8 cellular contexts compared by ENCODE assay signal in the genomic region with DNA sequence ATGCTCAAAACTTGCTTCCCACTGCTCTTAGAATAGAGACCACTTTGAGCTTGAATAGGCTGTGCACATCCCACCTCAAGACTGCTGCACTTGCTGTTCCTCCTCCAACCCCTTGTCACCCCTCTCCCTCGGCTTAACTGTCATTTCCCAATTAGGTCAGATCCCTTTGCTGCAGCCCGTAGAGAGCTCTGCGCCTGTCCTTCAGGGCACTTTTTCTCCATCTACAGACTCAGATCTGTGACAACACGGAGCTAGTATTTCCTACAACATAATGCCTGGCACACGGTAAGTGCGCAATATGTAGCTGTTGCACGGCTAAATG. TPM values are rescaled to one million over a fixed set of nuclear protein-coding genes. Genes with fewer than 3 reads are reported as not detected.
DNase-seq lines count a peak whose midpoint lies in the region; ATAC-seq lines count a peak whose summit lies in the region.

No MANE protein-coding gene starts in this region.

- no peak overlapping the region for H3K27ac Mint-ChIP-seq in T-helper 17 cell

- peak; percentile 72 for DNase-seq in NCI-H1694 treated with DMSO at 0.1 percent for 48 hours (lab: John Stamatoyannopoulos, UW)
- DNase-seq in NCI-H1694 (lab: John Stamatoyannopoulos, UW): no peak
- DNase-seq in T-helper 17 cell: peak in 1 of 3 donors; percentile 11
- DNase-seq in left cardiac atrium: no peak
- no peak for DNase-seq in C1 segment of cervical spinal cord (lab: John Stamatoyannopoulos, UW)
- no peak for DNase-seq in NCI-H69 (lab: John Stamatoyannopoulos, UW)

- peaks cover 4% of the 10 kb centered on the region for H3K36me3 Mint-ChIP-seq in T-helper 17 cell (ENCODE audit: low read depth)

- peaks cover 4% of the 10 kb centered on the region for H3K27me3 Mint-ChIP-seq in T-helper 17 cell

- H3K27ac ChIP-seq in skin epidermis: peak overlapping the region in 3 of 21 experiments; percentile 7 to 28 (median 19)

- H3K4me3 ChIP-seq in skin epidermis: peak overlapping the region; percentile 35 to 78 (median 68)

- intact Hi-C loops in left cardiac atrium (cut with DNase I): loop anchor here in 1 of 2 donors (10.0 kb wide), 1 partner anchor 215 kb away; no protein-coding TSS in a partner anchor

- ATAC-seq in HG02884 (IDR thresholded peaks at IDR 0.05; ENCODE audit: unreplicated experiment): peak; percentile 12
- peak; percentile 15 for ATAC-seq in T-helper 17 cell
- peak; percentile 16 to 27 for ATAC-seq in left cardiac atrium

- peaks cover 20% of the 10 kb centered on the region for H3K4me1 Mint-ChIP-seq in T-helper 17 cell

- H3K9me3 ChIP-seq in T-helper 17 cell (ENCODE audit: control insufficient read depth, low read length, poor library complexity, severe bottlenecking): no peaks in the 10 kb centered on the region

- peak overlapping the region; percentile 94 for H3K4me3 Mint-ChIP-seq in T-helper 17 cell

RNA-seq across cellular contexts. Expression of gene HABP4, which starts 0.5 kb away (rescaled TPM):
- 10 to 100 TPM; 16.6 to 21.3 TPM for total RNA-seq in T-helper 17 cell
- 10 to 100 TPM; 19.2 to 19.5 TPM for total RNA-seq in left cardiac atrium

RNA-seq across cellular contexts. Expression of gene ZNF367, which starts 31.3 kb away (rescaled TPM):
- total RNA-seq in T-helper 17 cell: 1 to 10 TPM; 4.7 to 6.9 TPM
- 1 to 10 TPM; 2.2 to 3.1 TPM for total RNA-seq in left cardiac atrium
